ENCODE assay signal across 8 cellular contexts in the genomic region with DNA sequence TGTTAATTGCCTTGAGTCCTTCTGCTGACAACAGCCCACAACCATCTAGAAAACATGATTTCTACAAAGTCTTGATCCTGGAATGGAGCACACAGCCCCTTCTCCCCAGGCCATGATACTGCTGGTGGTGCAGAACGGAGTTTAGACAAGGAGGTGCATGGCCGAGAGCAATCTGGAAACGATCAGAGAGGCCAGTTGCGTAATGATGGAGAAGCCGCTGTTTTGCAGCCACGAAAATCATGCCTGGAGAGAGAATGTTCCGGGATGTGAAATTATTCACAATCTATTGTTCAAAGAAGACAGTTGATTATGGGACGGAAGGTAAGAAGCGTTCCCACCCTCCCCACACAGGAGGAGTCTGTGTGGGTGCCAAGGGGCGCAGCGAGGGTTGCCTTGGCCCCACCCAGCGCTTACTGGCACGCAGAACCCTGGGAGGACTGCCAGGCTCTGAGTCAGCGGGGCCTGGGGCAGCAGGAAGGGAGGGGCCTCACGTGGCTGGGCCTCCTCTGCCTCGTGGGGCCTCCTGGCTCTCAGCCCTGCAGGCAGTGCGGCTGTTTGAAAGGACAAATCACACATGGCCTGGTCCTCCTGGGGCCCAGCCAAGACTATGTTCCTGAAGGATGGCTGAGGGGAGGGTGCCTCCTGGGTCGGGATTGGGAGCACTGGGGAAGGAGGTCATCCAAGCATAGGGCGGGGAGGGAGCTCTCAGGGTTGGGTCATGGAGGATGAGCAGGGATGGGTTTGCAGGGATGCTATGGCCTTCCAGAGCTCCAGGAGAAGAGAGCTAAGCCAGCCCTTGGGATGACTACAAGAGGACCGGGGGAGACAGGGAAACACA. TPM values are rescaled to one million over a fixed set of nuclear protein-coding genes. Genes with fewer than 3 reads are reported as not detected.
DNase-seq lines count a peak whose midpoint lies in the region; ATAC-seq, FAIRE-seq and TF ChIP-seq lines count a peak whose summit lies in the region.

No MANE protein-coding gene starts in this region.

- no peaks in the 10 kb centered on the region for H3K27me3 Mint-ChIP-seq in activated B cell treated with CpG ODN at 0.5 μM for 24 hours
- no peaks in the 10 kb centered on the region for H3K27me3 Mint-ChIP-seq in MCF 10A (ENCODE audit: insufficient read depth, unreplicated experiment)

- no peaks in the 10 kb centered on the region for H3K9me3 Mint-ChIP-seq in activated B cell treated with CpG ODN at 0.5 μM for 24 hours
- no peaks in the 10 kb centered on the region for H3K9me3 Mint-ChIP-seq in MCF 10A (ENCODE audit: unreplicated experiment)

- no peaks in the 10 kb centered on the region for H4K20me1 ChIP-seq in keratinocyte (ENCODE audit: control insufficient read depth, extremely low read depth, insufficient read depth, low read length)

- peak overlapping the region; percentile 40 for H2AFZ ChIP-seq in keratinocyte (ENCODE audit: control insufficient read depth, low read length)

- H3K9me3 ChIP-seq in keratinocyte (ENCODE audit: control insufficient read depth, low read depth, low read length): no peaks in the 10 kb centered on the region

- peak overlapping the region; percentile 97 for H3K27ac ChIP-seq in keratinocyte (ENCODE audit: control insufficient read depth, insufficient read depth, low read length)

- POLR2A ChIA-PET in activated B cell treated with CpG ODN at 0.5 μM for 24 hours (lab: Charles Lee) (interaction anchor here (0.7 to 2.1 kb wide), 5 partner anchors 9 to 34 kb away, joined by 3 to 18 read pairs (median 5); partner anchors contain the start of genes AP5S1 and CDC25B), MCF 10A (lab: Yijun Ruan, JAX) (interaction anchor here (0.7 to 3.7 kb wide), 8 partner anchors 9 to 80 kb away, joined by 3 to 24 read pairs (median 6); partner anchors contain the start of gene ADISSP)

- H3K4me3 ChIP-seq in keratinocyte (ENCODE audit: control insufficient read depth in 2 of 3, extremely low read depth in 1 of 3, insufficient read depth in 2 of 3, low read depth in 1 of 3, low read length in 3 of 3): peak overlapping the region; percentile 20 to 62 (median 35)

- BruUV-seq in MCF 10A (replicated peaks; lab: Mats Ljungman, UMichigan): no TSS peak

- no peaks in the 10 kb centered on the region for H3K79me2 ChIP-seq in keratinocyte (ENCODE audit: control insufficient read depth, insufficient read depth, low read length)

- peak overlapping the region; percentile 80 for H3K4me2 ChIP-seq in keratinocyte (ENCODE audit: control insufficient read depth, extremely low read depth, insufficient read depth, low read depth, low read length)

- ATAC-seq in activated B cell treated with CpG ODN at 0.5 μM for 24 hours (ENCODE audit: low read depth): peak; percentile 99
- no peak for ATAC-seq in HG03135 (IDR thresholded peaks at IDR 0.05; ENCODE audit: unreplicated experiment)
- ATAC-seq in HG02973 (IDR thresholded peaks at IDR 0.05; ENCODE audit: unreplicated experiment): no peak

- H3K4me3 Mint-ChIP-seq in activated B cell treated with CpG ODN at 0.5 μM for 24 hours: peak overlapping the region; percentile 85
- H3K4me3 Mint-ChIP-seq in MCF 10A (ENCODE audit: unreplicated experiment): peak overlapping the region; percentile 83

- DNase-seq in GF-D8 (lab: John Stamatoyannopoulos, UW) (peak; percentile 69), NCI-H2081 treated with DMSO at 0.1 percent for 48 hours (lab: John Stamatoyannopoulos, UW) (peak; percentile 82), activated B cell treated with CpG ODN at 0.5 μM for 24 hours (peak; percentile 55), MCF 10A (ENCODE audit: unreplicated experiment) (peak; percentile 99), keratinocyte (ENCODE audit: low read depth, low spot score) (peak; percentile 95)
- peak; percentile 91 for DNase-seq in stimulated activated CD4-positive, alpha-beta T cell treated with anti-CD3 and anti-CD28 coated beads, Interleukin-12 subunit alpha, Interleukin-12 subunit beta, amount 100 ng/mL, for 4 hours

- TF ChIP-seq CTCF in activated B cell treated with CpG ODN at 0.5 μM for 24 hours (IDR thresholded peaks at IDR 0.05) (no peak), MCF 10A (IDR thresholded peaks at IDR 0.05; ENCODE audit: unreplicated experiment) (no peak), keratinocyte (optimal IDR thresholded peaks at IDR 0.05 in 1 of 3, IDR thresholded peaks at IDR 0.05 in 1 of 3, conservative IDR thresholded peaks at IDR 0.05 in 1 of 3; ENCODE audit: extremely low read depth in 1 of 3, insufficient read depth in 2 of 3, low read length in 3 of 3) (no peak)

- H3K4me1 Mint-ChIP-seq in activated B cell treated with CpG ODN at 0.5 μM for 24 hours (peaks cover 17% of the 10 kb centered on the region), MCF 10A (ENCODE audit: insufficient read depth, unreplicated experiment) (peaks cover 33% of the 10 kb centered on the region)

- H3K36me3 ChIP-seq in keratinocyte (ENCODE audit: control insufficient read depth in 2 of 2, extremely low read depth in 1 of 2, insufficient read depth in 2 of 2, low read length in 2 of 2): no peaks in the 10 kb centered on the region

- CTCF ChIA-PET in activated B cell treated with CpG ODN at 0.5 μM for 24 hours (lab: Charles Lee) (no interaction called here), MCF 10A (lab: Yijun Ruan, JAX) (interaction anchor here (0.5 to 2.5 kb wide), 11 partner anchors 11 to 1281 kb away, joined by 3 to 11 read pairs (median 3); partner anchors contain the start of gene CDC25B)

- H3K9me1 ChIP-seq in keratinocyte (ENCODE audit: control insufficient read depth, extremely low read depth, insufficient read depth, low read length): no peaks in the 10 kb centered on the region

- peak overlapping the region; percentile 81 for H3K27ac Mint-ChIP-seq in activated B cell treated with CpG ODN at 0.5 μM for 24 hours
- peak overlapping the region; percentile 95 for H3K27ac Mint-ChIP-seq in MCF 10A (ENCODE audit: low read depth, unreplicated experiment)

- H3K9ac ChIP-seq in keratinocyte (ENCODE audit: control insufficient read depth, extremely low read depth, insufficient read depth, low read length): peak overlapping the region; percentile 83

- peak; percentile 51 for FAIRE-seq in keratinocyte (lab: Jason Lieb, UNC)

- peaks cover 45% of the 10 kb centered on the region for H3K4me1 ChIP-seq in keratinocyte (ENCODE audit: control insufficient read depth, extremely low read depth, insufficient read depth, low read length)

- no peaks in the 10 kb centered on the region for H3K27me3 ChIP-seq in keratinocyte (ENCODE audit: control insufficient read depth, extremely low read depth, insufficient read depth, low read length)

- dilution Hi-C loops in keratinocyte (cut with MboI; ENCODE audit: extremely low pct_ligation_motif_present, low sequenced_read_pairs): no loop called here

- H3K36me3 Mint-ChIP-seq in activated B cell treated with CpG ODN at 0.5 μM for 24 hours (ENCODE audit: low read depth) (peaks cover under 1% of the 10 kb centered on the region), MCF 10A (ENCODE audit: insufficient read depth, unreplicated experiment) (peaks cover 38% of the 10 kb centered on the region)

- intact Hi-C loops in activated B cell treated with CpG ODN at 0.5 μM for 24 hours (cut with micrococcal nuclease): loop anchor here (1.0 kb wide), 3 partner anchors 9 to 15 kb away; partner anchors contain the start of genes AP5S1 and CDC25B
- intact Hi-C loops in MCF 10A (cut with micrococcal nuclease): loop anchor here (1.0 kb wide), 1 partner anchor 14 kb away; no protein-coding TSS in a partner anchor

RNA-seq across cellular contexts. Expression of gene AP5S1, which starts 8.7 kb away (rescaled TPM):
- total RNA-seq in activated B cell treated with CpG ODN at 0.5 μM for 24 hours: 13.4 and 13.5 TPM in 2 replicates
- 15.8 and 19.2 TPM in 2 replicates for total RNA-seq in MCF 10A (2022)
- polyA plus RNA-seq in keratinocyte: 4.3 to 9.0 TPM (median 5.2 TPM) in 3 replicates
- 0.51 TPM for polyA plus RNA-seq in keratinocyte (2011; ENCODE audit: low read depth)
- 4.2 and 7.7 TPM in 2 replicates for polyA plus RNA-seq in keratinocyte (2011; cell fraction: cytosol; rRNA removed)
- 4.5 and 6.2 TPM in 2 replicates for polyA plus RNA-seq in keratinocyte (2011; cell fraction: nucleus; rRNA removed)
- polyA plus RNA-seq in keratinocyte (2012; ENCODE audit: low replicate concordance): 3.2 and 9.7 TPM in 2 replicates
- 5.6 to 13.5 TPM (median 6.1 TPM) in 3 replicates for polyA minus RNA-seq in keratinocyte
- polyA minus RNA-seq in keratinocyte (2011; cell fraction: cytosol; rRNA and poly(A)+ RNA removed): 9.8 TPM
- polyA minus RNA-seq in keratinocyte (2011; cell fraction: nucleus; rRNA and poly(A)+ RNA removed): 5.9 and 7.0 TPM in 2 replicates

RNA-seq across cellular contexts. Expression of gene CDC25B, which starts 15.5 kb away (rescaled TPM):
- total RNA-seq in activated B cell treated with CpG ODN at 0.5 μM for 24 hours (21.6 and 24.3 TPM in 2 replicates), MCF 10A (2022) (134 and 137 TPM in 2 replicates)
- 15.0 to 41.5 TPM (median 23.5 TPM) in 3 replicates for polyA plus RNA-seq in keratinocyte
- 35.9 TPM for polyA plus RNA-seq in keratinocyte (2011; ENCODE audit: low read depth)
- polyA plus RNA-seq in keratinocyte (2011; cell fraction: cytosol; rRNA removed): 31.9 and 57.1 TPM in 2 replicates
- polyA plus RNA-seq in keratinocyte (2011; cell fraction: nucleus; rRNA removed): 89.9 and 117 TPM in 2 replicates
- 14.3 and 38.5 TPM in 2 replicates for polyA plus RNA-seq in keratinocyte (2012; ENCODE audit: low replicate concordance)
- polyA minus RNA-seq in keratinocyte: 19.1 to 77.3 TPM (median 28.9 TPM) in 3 replicates
- 34.5 TPM for polyA minus RNA-seq in keratinocyte (2011; cell fraction: cytosol; rRNA and poly(A)+ RNA removed)
- 18.8 and 36.4 TPM in 2 replicates for polyA minus RNA-seq in keratinocyte (2011; cell fraction: nucleus; rRNA and poly(A)+ RNA removed)

RNA-seq across cellular contexts. Expression of gene CENPB, which starts 25.1 kb away (rescaled TPM):
- total RNA-seq in activated B cell treated with CpG ODN at 0.5 μM for 24 hours (50.1 and 51.7 TPM in 2 replicates), MCF 10A (2022) (51.5 and 54.8 TPM in 2 replicates)
- 18.1 to 22.3 TPM (median 22.0 TPM) in 3 replicates for polyA plus RNA-seq in keratinocyte
- 20.5 TPM for polyA plus RNA-seq in keratinocyte (2011; ENCODE audit: low read depth)
- polyA plus RNA-seq in keratinocyte (2011; cell fraction: cytosol; rRNA removed): 14.2 and 31.9 TPM in 2 replicates
- 19.2 and 26.9 TPM in 2 replicates for polyA plus RNA-seq in keratinocyte (2011; cell fraction: nucleus; rRNA removed)
- polyA plus RNA-seq in keratinocyte (2012; ENCODE audit: low replicate concordance): 19.4 and 51.1 TPM in 2 replicates
- polyA minus RNA-seq in keratinocyte: 19.1 to 48.1 TPM (median 20.0 TPM) in 3 replicates
- polyA minus RNA-seq in keratinocyte (2011; cell fraction: cytosol; rRNA and poly(A)+ RNA removed): 59.7 TPM
- 16.1 and 19.6 TPM in 2 replicates for polyA minus RNA-seq in keratinocyte (2011; cell fraction: nucleus; rRNA and poly(A)+ RNA removed)

RNA-seq across cellular contexts. Expression of gene SPEF1, which starts 30.4 kb away (rescaled TPM):
- total RNA-seq in activated B cell treated with CpG ODN at 0.5 μM for 24 hours (not detected in 2 replicates), MCF 10A (2022) (0.32 TPM in 1 of 2 replicates, not detected in the other)
- polyA plus RNA-seq in keratinocyte: 0.06 to 0.09 TPM (median 0.07 TPM) in 3 replicates
- not detected for polyA plus RNA-seq in keratinocyte (2011; ENCODE audit: low read depth)
- 0.06 TPM in 1 of 2 replicates, not detected in the other for polyA plus RNA-seq in keratinocyte (2011; cell fraction: cytosol; rRNA removed)
- 0.15 TPM in 2 replicates for polyA plus RNA-seq in keratinocyte (2011; cell fraction: nucleus; rRNA removed)
- polyA plus RNA-seq in keratinocyte (2012; ENCODE audit: low replicate concordance): not detected in 2 replicates
- not detected in 3 replicates for polyA minus RNA-seq in keratinocyte
- polyA minus RNA-seq in keratinocyte (2011; cell fraction: cytosol; rRNA and poly(A)+ RNA removed): not detected
- polyA minus RNA-seq in keratinocyte (2011; cell fraction: nucleus; rRNA and poly(A)+ RNA removed): not detected in 2 replicates

RNA-seq across cellular contexts. Expression of gene MAVS, which starts 35.0 kb away (rescaled TPM):
- total RNA-seq in activated B cell treated with CpG ODN at 0.5 μM for 24 hours (33.5 and 39.7 TPM in 2 replicates), MCF 10A (2022) (31.7 and 39.7 TPM in 2 replicates)
- 15.1 to 17.2 TPM (median 17.1 TPM) in 3 replicates for polyA plus RNA-seq in keratinocyte
- 3.3 TPM for polyA plus RNA-seq in keratinocyte (2011; ENCODE audit: low read depth)
- polyA plus RNA-seq in keratinocyte (2011; cell fraction: cytosol; rRNA removed): 14.2 and 15.5 TPM in 2 replicates
- polyA plus RNA-seq in keratinocyte (2011; cell fraction: nucleus; rRNA removed): 36.0 and 44.7 TPM in 2 replicates
- polyA plus RNA-seq in keratinocyte (2012; ENCODE audit: low replicate concordance): 10.8 and 20.9 TPM in 2 replicates
- polyA minus RNA-seq in keratinocyte: 33.8 to 60.2 TPM (median 36.5 TPM) in 3 replicates
- polyA minus RNA-seq in keratinocyte (2011; cell fraction: cytosol; rRNA and poly(A)+ RNA removed): 26.3 TPM
- 21.2 and 32.6 TPM in 2 replicates for polyA minus RNA-seq in keratinocyte (2011; cell fraction: nucleus; rRNA and poly(A)+ RNA removed)
